8 cellular contexts compared by ENCODE assay signal in genomic region chr2:98412751-98413445, GRCh38. TPM values are rescaled to one million over a fixed set of nuclear protein-coding genes. Genes with fewer than 3 reads are reported as not detected.
DNase-seq lines count a peak whose midpoint lies in the region; ATAC-seq lines count a peak whose summit lies in the region.

No MANE protein-coding gene starts in this region.

- POLR2A ChIA-PET in activated CD4-positive, alpha-beta T cell treated with anti-CD3 and anti-CD28 coated beads, Interleukin-2, amount 10 ng/mL, durations not matched to agents 7 days and 5 days (lab: Charles Lee): no interaction called here

- H3K4me3 Mint-ChIP-seq in activated CD4-positive, alpha-beta T cell treated with anti-CD3 and anti-CD28 coated beads, Interleukin-2, amount 10 ng/mL, durations not matched to agents 7 days and 5 days: no peak overlapping the region

- ATAC-seq in HG03280 (IDR thresholded peaks at IDR 0.05; ENCODE audit: unreplicated experiment): peak; percentile 86

- no peaks in the 10 kb centered on the region for H3K36me3 Mint-ChIP-seq in activated CD4-positive, alpha-beta T cell treated with anti-CD3 and anti-CD28 coated beads, Interleukin-2, amount 10 ng/mL, durations not matched to agents 7 days and 5 days (ENCODE audit: low read depth)

- no peak overlapping the region for H3K27ac Mint-ChIP-seq in activated CD4-positive, alpha-beta T cell treated with anti-CD3 and anti-CD28 coated beads, Interleukin-2, amount 10 ng/mL, durations not matched to agents 7 days and 5 days

- H3K9me3 Mint-ChIP-seq in activated CD4-positive, alpha-beta T cell treated with anti-CD3 and anti-CD28 coated beads, Interleukin-2, amount 10 ng/mL, durations not matched to agents 7 days and 5 days: peaks cover 8% of the 10 kb centered on the region

- peaks cover 4% of the 10 kb centered on the region for H3K27me3 Mint-ChIP-seq in activated CD4-positive, alpha-beta T cell treated with anti-CD3 and anti-CD28 coated beads, Interleukin-2, amount 10 ng/mL, durations not matched to agents 7 days and 5 days

- H3K4me1 Mint-ChIP-seq in activated CD4-positive, alpha-beta T cell treated with anti-CD3 and anti-CD28 coated beads, Interleukin-2, amount 10 ng/mL, durations not matched to agents 7 days and 5 days: peaks cover 7% of the 10 kb centered on the region

- DNase-seq in NCI-H1105 treated with DMSO at 0.1 percent for 48 hours (lab: John Stamatoyannopoulos, UW): peak; percentile 54
- DNase-seq in NCI-H1105 (lab: John Stamatoyannopoulos, UW): no peak
- DNase-seq in NCI-H69 (lab: John Stamatoyannopoulos, UW): peak; percentile 56
- peak; percentile 79 for DNase-seq in activated CD4-positive, alpha-beta T cell treated with anti-CD3 and anti-CD28 coated beads, Interleukin-2, amount 10 ng/mL, durations not matched to agents 7 days and 5 days
- peak; percentile 27 for DNase-seq in effector CD8-positive, alpha-beta T cell (lab: John Stamatoyannopoulos, UW)
- DNase-seq in mucosa of gallbladder (ENCODE audit: low spot score): peak; percentile 63
- DNase-seq in stimulated activated naive CD4-positive, alpha-beta T cell treated with Interleukin-2 at 50 U/mL for 16 hours (lab: John Stamatoyannopoulos, UW): peak; percentile 17

- CTCF ChIA-PET in activated CD4-positive, alpha-beta T cell treated with anti-CD3 and anti-CD28 coated beads, Interleukin-2, amount 10 ng/mL, durations not matched to agents 7 days and 5 days (lab: Charles Lee): interaction anchor here (0.9 to 1.8 kb wide), 7 partner anchors 9 to 191 kb away, joined by 3 to 6 read pairs (median 4); no protein-coding TSS in a partner anchor

RNA-seq across cellular contexts. Expression of gene INPP4A, which starts 31.8 kb away (rescaled TPM):
- 100 to 1,000 TPM; 140 to 165 TPM for total RNA-seq in activated CD4-positive, alpha-beta T cell treated with anti-CD3 and anti-CD28 coated beads, Interleukin-2, amount 10 ng/mL, durations not matched to agents 7 days and 5 days
- 32.7 TPM for total RNA-seq in mucosa of gallbladder
